32 cellular contexts compared by ENCODE assay signal in the genomic region with DNA sequence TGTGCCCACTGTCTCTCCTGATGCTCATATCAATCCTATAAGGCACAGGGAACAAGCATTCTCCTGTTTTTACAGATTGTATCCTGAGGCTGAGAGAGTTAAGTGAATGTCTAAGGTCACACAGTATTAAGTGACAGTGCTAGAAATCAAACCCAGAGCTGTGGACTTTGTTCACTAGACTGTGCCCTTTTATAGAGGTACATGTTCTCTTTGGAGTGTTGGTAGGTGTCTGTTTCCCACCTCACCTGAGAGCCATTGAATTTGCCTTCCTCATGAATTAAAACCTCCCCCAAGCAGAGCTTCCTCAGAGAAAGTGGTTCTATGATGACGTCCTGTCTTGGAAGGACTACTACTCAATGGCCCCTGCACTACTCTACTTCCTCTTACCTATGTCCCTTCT. TPM values are rescaled to one million over a fixed set of nuclear protein-coding genes. Genes with fewer than 3 reads are reported as not detected.
"Had no signal": no experiment of that assay in that cellular context is flagged by ENCODE, and none has a peak within 500 bp of the region (broad histone marks: within the 10 kb centered on the region; RNA-seq: fewer than 3 reads in every experiment).

No MANE protein-coding gene starts in this region.

- H3K36me3 Mint-ChIP-seq: brain had no signal

- H3K4me3 Mint-ChIP-seq: activated CD4-positive, alpha-beta T cell treated with anti-CD3 and anti-CD28 coated beads for 36 hours; activated CD4-positive, alpha-beta T cell treated with anti-CD3 and anti-CD28 coated beads, Interleukin-2, amount 10 ng/mL, durations not matched to agents 7 days and 5 days; activated CD8-positive, alpha-beta T cell treated with anti-CD3 and anti-CD28 coated beads for 36 hours; activated naive CD8-positive, alpha-beta T cell treated with anti-CD3 and anti-CD28 coated beads for 36 hours; activated T-cell treated with anti-CD3 and anti-CD28 coated beads, Interleukin-2, amount 50 U/mL, for 4 hours; activated T-helper 17 cell treated with anti-CD3 and anti-CD28 coated beads, Interleukin-2, amount 50 U/mL, for 72 hours; brain; dendritic cell treated with granulocyte-macrophage colony-stimulating factor and Interleukin-4, amounts not matched to agents 40 ng/mL and 50 ng/mL, for 4 days; endodermal cell had no signal

- H3K4me3 ChIP-seq: ascending aorta, breast epithelium, cardiac muscle cell, colonic mucosa, dorsolateral prefrontal cortex, gastrocnemius medialis, heart left ventricle had no signal

- DNase-seq: activated CD4-positive, alpha-beta T cell treated with anti-CD3 and anti-CD28 coated beads for 36 hours; activated CD4-positive, alpha-beta T cell treated with anti-CD3 and anti-CD28 coated beads, Interleukin-2, amount 10 ng/mL, durations not matched to agents 7 days and 5 days; activated CD4-positive, alpha-beta T cell treated with anti-CD3 and anti-CD28 coated beads, Interleukin-2, amount 50 U/mL, for 48 hours; activated CD4-positive, CD25-positive, alpha-beta regulatory T cell; activated CD4-positive, CD25-positive, alpha-beta regulatory T cell treated with anti-CD3 and anti-CD28 coated beads, Interleukin-2, amount 50 U/mL, for 72 hours; activated CD8-positive, alpha-beta T cell treated with anti-CD3 and anti-CD28 coated beads for 36 hours; activated effector memory CD4-positive, alpha-beta T cell treated with Interleukin-2 at 50 U/mL for 16 hours; activated gamma-delta T cell treated with Interleukin-2 at 50 U/mL for 16 hours; activated naive CD4-positive, alpha-beta T cell treated with anti-CD3 and anti-CD28 coated beads, Interleukin-2, amount 50 U/mL, for 16 hours; activated naive CD4-positive, alpha-beta T cell treated with Interleukin-2 at 50 U/mL for 16 hours; activated naive CD8-positive, alpha-beta T cell treated with anti-CD3 and anti-CD28 coated beads for 36 hours; activated T-cell treated with anti-CD3 and anti-CD28 coated beads, Interleukin-2, amount 50 U/mL, for 4 hours; central memory CD4-positive, alpha-beta T cell; cerebellar nuclear complex; colonic mucosa; dorsolateral prefrontal cortex; effector memory CD4-positive, alpha-beta T cell; foreskin keratinocyte; gastrocnemius medialis; glutamatergic neuron; heart left ventricle; T-helper 2 cell had no signal

- H3K4me1 Mint-ChIP-seq: brain had no signal

- H3K9me3 Mint-ChIP-seq: activated T-helper 17 cell treated with anti-CD3 and anti-CD28 coated beads, Interleukin-2, amount 50 U/mL, for 72 hours had no signal

- H3K27ac ChIP-seq: ascending aorta, breast epithelium, cardiac muscle cell, colonic mucosa, dorsolateral prefrontal cortex, foreskin keratinocyte, gastrocnemius medialis, heart left ventricle had no signal

- H3K27ac Mint-ChIP-seq: activated CD4-positive, alpha-beta T cell treated with anti-CD3 and anti-CD28 coated beads for 36 hours; activated CD4-positive, alpha-beta T cell treated with anti-CD3 and anti-CD28 coated beads, Interleukin-2, amount 10 ng/mL, durations not matched to agents 7 days and 5 days; activated CD8-positive, alpha-beta T cell treated with anti-CD3 and anti-CD28 coated beads for 36 hours; activated naive CD8-positive, alpha-beta T cell treated with anti-CD3 and anti-CD28 coated beads for 36 hours; activated T-helper 17 cell treated with anti-CD3 and anti-CD28 coated beads, Interleukin-2, amount 50 U/mL, for 72 hours; brain; dendritic cell treated with granulocyte-macrophage colony-stimulating factor and Interleukin-4, amounts not matched to agents 40 ng/mL and 50 ng/mL, for 4 days; endodermal cell had no signal

- ATAC-seq: activated CD4-positive, alpha-beta T cell treated with anti-CD3 and anti-CD28 coated beads for 36 hours; activated CD8-positive, alpha-beta T cell treated with anti-CD3 and anti-CD28 coated beads for 36 hours; activated T-cell treated with anti-CD3 and anti-CD28 coated beads, Interleukin-2, amount 50 U/mL, for 4 hours; activated T-helper 17 cell treated with anti-CD3 and anti-CD28 coated beads, Interleukin-2, amount 50 U/mL, for 72 hours; esophagus mucosa; foreskin keratinocyte; gastrocnemius medialis; heart left ventricle had no signal

- H3K27me3 ChIP-seq: ascending aorta, breast epithelium, cardiac muscle cell, colonic mucosa, dorsolateral prefrontal cortex, foreskin keratinocyte, gastrocnemius medialis, heart left ventricle had no signal

- H3K9me3 ChIP-seq: colonic mucosa, gastrocnemius medialis had no signal

- H3K4me1 ChIP-seq: ascending aorta, breast epithelium, colonic mucosa, foreskin keratinocyte, gastrocnemius medialis, heart left ventricle had no signal

- H3K36me3 ChIP-seq: ascending aorta, breast epithelium, cardiac muscle cell, colonic mucosa, gastrocnemius medialis, heart left ventricle had no signal

RNA-seq across cellular contexts. Expression of a gene that starts 12.4 kb away (rescaled TPM):
- total RNA-seq: activated CD4-positive, alpha-beta T cell treated with anti-CD3 and anti-CD28 coated beads for 36 hours; activated CD4-positive, alpha-beta T cell treated with anti-CD3 and anti-CD28 coated beads, Interleukin-2, amount 10 ng/mL, durations not matched to agents 7 days and 5 days; activated CD8-positive, alpha-beta T cell treated with anti-CD3 and anti-CD28 coated beads for 36 hours; activated naive CD8-positive, alpha-beta T cell treated with anti-CD3 and anti-CD28 coated beads for 36 hours; activated T-cell treated with anti-CD3 and anti-CD28 coated beads, Interleukin-2, amount 50 U/mL, for 4 hours; activated T-helper 17 cell treated with anti-CD3 and anti-CD28 coated beads, Interleukin-2, amount 50 U/mL, for 72 hours; cardiac muscle cell; endodermal cell; epithelial cell of proximal tubule; foreskin keratinocyte; T-helper 1 cell treated with Interleukin-12 subunit alpha and Interleukin-12 subunit beta and Interleukin-4 antibody, amounts not matched to agents 30 ng/mL and 1 ng/mL, for 36 hours had no signal
- polyA plus RNA-seq: cardiac muscle cell, foreskin keratinocyte had no signal
